ENCODE assay signal across 9 cellular contexts in the genomic region with DNA sequence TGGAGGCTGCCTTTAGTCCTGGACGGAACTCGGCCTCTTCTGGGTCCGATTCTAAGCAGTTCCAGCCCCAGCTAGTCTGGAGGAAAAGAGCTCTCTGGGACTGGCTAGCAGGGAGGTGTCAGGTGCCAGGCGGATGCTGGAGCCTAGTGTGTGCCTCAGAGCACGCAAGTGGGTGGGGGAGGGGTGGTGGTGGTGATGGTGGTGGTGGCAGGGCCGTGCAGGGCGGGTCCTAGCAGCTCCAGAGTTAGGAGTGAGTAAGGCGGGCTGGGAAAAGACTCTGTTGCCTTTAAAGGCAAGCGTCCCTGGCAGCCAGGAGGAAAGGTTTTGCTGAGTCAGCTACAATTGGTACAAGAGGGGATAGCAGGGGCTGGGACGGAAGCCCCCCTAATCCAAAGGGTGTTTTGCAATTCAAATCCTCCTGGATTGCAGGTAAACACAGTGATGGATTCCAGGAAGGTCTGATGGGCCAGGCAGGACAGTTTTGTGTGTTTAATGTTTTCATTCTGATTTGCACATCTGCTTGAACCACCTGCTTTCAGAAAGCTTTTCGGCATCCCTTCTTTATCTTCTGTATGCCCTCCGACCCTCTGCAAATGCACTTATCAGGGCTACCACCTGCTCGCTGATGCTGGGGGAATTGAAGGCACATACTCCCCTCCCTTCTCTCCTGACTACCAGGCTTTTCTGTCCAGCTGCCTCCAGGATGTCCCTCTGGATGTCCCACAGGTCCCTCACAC. TPM values are rescaled to one million over a fixed set of nuclear protein-coding genes. Genes with fewer than 3 reads are reported as not detected.
DNase-seq lines count a peak whose midpoint lies in the region; ATAC-seq and TF ChIP-seq lines count a peak whose summit lies in the region.
"Had no signal": no experiment of that assay in that cellular context is flagged by ENCODE, and none has a peak within 500 bp of the region (broad histone marks: within the 10 kb centered on the region; RNA-seq: fewer than 3 reads in every experiment).

No MANE protein-coding gene starts in this region.

- no peak for TF ChIP-seq EP300 in neural cell (conservative IDR thresholded peaks at IDR 0.05; ENCODE audit: poor library complexity, severe bottlenecking)

- no peaks in the 10 kb centered on the region for H3K27me3 ChIP-seq in colonic mucosa
- no peaks in the 10 kb centered on the region for H3K27me3 ChIP-seq in neural cell (ENCODE audit: insufficient read depth, low read depth, low read length)

- H3K9me3 ChIP-seq in colonic mucosa (no peaks in the 10 kb centered on the region), neural cell (ENCODE audit: low read length) (no peaks in the 10 kb centered on the region)

- no peaks in the 10 kb centered on the region for H3K36me3 Mint-ChIP-seq in naive thymus-derived CD8-positive, alpha-beta T cell

- H3K36me3 ChIP-seq in colonic mucosa (no peaks in the 10 kb centered on the region), neural cell (ENCODE audit: insufficient read depth, low read length) (no peaks in the 10 kb centered on the region)

- no peaks in the 10 kb centered on the region for H3K9me3 Mint-ChIP-seq in naive thymus-derived CD8-positive, alpha-beta T cell

- no peak overlapping the region for H3K4me3 Mint-ChIP-seq in naive thymus-derived CD8-positive, alpha-beta T cell

- H3K27ac ChIP-seq in colonic mucosa (no peak overlapping the region), neural cell (ENCODE audit: low read length) (no peak overlapping the region)

- intact Hi-C loops in colonic mucosa (cut with DNase I), result no loop called here

- no peaks in the 10 kb centered on the region for H3K4me1 ChIP-seq in colonic mucosa

- H3K27ac Mint-ChIP-seq in naive thymus-derived CD8-positive, alpha-beta T cell, result peak overlapping the region in 5 of 10 donors; percentile 1 to 39 (median 28)

- H4K20me1 ChIP-seq in neural cell (ENCODE audit: insufficient read depth), result no peaks in the 10 kb centered on the region

- no peaks in the 10 kb centered on the region for H3K9me2 ChIP-seq in neural cell (ENCODE audit: insufficient read depth, low read length)

- POLR2A ChIA-PET in naive thymus-derived CD8-positive, alpha-beta T cell (lab: Charles Lee), result interaction anchor here (0.6 to 1.6 kb wide), 4 partner anchors 10 to 50 kb away, joined by 3 to 7 read pairs (median 4); no protein-coding TSS in a partner anchor

- peaks cover under 1% of the 10 kb centered on the region for H3K79me2 ChIP-seq in neural cell (replicated peaks; ENCODE audit: insufficient read depth, low read length)

- TF ChIP-seq RAD21 in neural cell (conservative IDR thresholded peaks at IDR 0.05), result no peak

- no peak overlapping the region for H2AFZ ChIP-seq in neural cell (ENCODE audit: low read depth, low read length)

- no peak overlapping the region for H3K4me3 ChIP-seq in colonic mucosa
- H3K4me3 ChIP-seq in neural cell (ENCODE audit: low read length), result no peak overlapping the region

- peak; percentile 76 for DNase-seq in Daoy (ENCODE audit: low read depth)
- peak; percentile 60 for DNase-seq in NCI-H2171 treated with DMSO at 0.1 percent for 48 hours (lab: John Stamatoyannopoulos, UW)
- DNase-seq in colonic mucosa, result peak; percentile 47
- no peak for DNase-seq in activated effector memory CD4-positive, alpha-beta T cell treated with Interleukin-2 at 50 U/mL for 16 hours
- DNase-seq in GM13977 (ENCODE audit: low spot score), result no peak
- DNase-seq in naive thymus-derived CD8-positive, alpha-beta T cell, result no peak

- TF ChIP-seq CTCF in colonic mucosa (IDR thresholded peaks at IDR 0.05), result no peak
- TF ChIP-seq CTCF in neural cell (IDR thresholded peaks at IDR 0.05; ENCODE audit: poor library complexity, severe bottlenecking), result no peak
- no peak for TF ChIP-seq CTCF in GM13977 (IDR thresholded peaks at IDR 0.05; ENCODE audit: extremely low read depth, insufficient read depth, missing control alignments)

- H3K9ac ChIP-seq in colonic mucosa (ENCODE audit: low read depth in 2 of 2, low read length in 2 of 2), result no peak overlapping the region
- H3K9ac ChIP-seq in neural cell (ENCODE audit: low read length), result peak overlapping the region; percentile 2

- no peaks in the 10 kb centered on the region for H3F3A ChIP-seq in neural cell (ENCODE audit: insufficient read depth, low read length, poor library complexity, severe bottlenecking)

- no peak overlapping the region for H3K4me2 ChIP-seq in neural cell (ENCODE audit: low read length)

- ATAC-seq in naive thymus-derived CD8-positive, alpha-beta T cell, result no peak
- ATAC-seq in HG02852 (IDR thresholded peaks at IDR 0.05; ENCODE audit: unreplicated experiment), result no peak
- ATAC-seq: Panc1 had no signal

- no peaks in the 10 kb centered on the region for H3K27me3 Mint-ChIP-seq in naive thymus-derived CD8-positive, alpha-beta T cell

- in situ Hi-C loops in GM13977 (cut with MboI; ENCODE audit: low pct_unique_long_range_greater_than_20kb, low sequenced_read_pairs, unreplicated experiment), result no loop called here

- H3K4me1 Mint-ChIP-seq in naive thymus-derived CD8-positive, alpha-beta T cell, result peaks cover 12 to 41% (median 27%) of the 10 kb centered on the region in 4 donors

TF ChIP-seq in neural cell, 6 proteins besides CTCF, POLR2A, EP300 and RAD21:
- TF ChIP-seq EZH2 (IDR thresholded peaks at IDR 0.05; ENCODE audit: borderline replicate concordance, insufficient read depth, low read length, poor library complexity, severe bottlenecking) (no peak), TAF1 (IDR thresholded peaks at IDR 0.05; ENCODE audit: low read depth) (no peak), MXI1 (conservative IDR thresholded peaks at IDR 0.05; ENCODE audit: poor library complexity, severe bottlenecking) (no peak), SMC3 (conservative IDR thresholded peaks at IDR 0.05; ENCODE audit: poor library complexity) (no peak), POLR2AphosphoS5 (IDR thresholded peaks at IDR 0.05) (no peak)
- TF ChIP-seq, protein P1, sequence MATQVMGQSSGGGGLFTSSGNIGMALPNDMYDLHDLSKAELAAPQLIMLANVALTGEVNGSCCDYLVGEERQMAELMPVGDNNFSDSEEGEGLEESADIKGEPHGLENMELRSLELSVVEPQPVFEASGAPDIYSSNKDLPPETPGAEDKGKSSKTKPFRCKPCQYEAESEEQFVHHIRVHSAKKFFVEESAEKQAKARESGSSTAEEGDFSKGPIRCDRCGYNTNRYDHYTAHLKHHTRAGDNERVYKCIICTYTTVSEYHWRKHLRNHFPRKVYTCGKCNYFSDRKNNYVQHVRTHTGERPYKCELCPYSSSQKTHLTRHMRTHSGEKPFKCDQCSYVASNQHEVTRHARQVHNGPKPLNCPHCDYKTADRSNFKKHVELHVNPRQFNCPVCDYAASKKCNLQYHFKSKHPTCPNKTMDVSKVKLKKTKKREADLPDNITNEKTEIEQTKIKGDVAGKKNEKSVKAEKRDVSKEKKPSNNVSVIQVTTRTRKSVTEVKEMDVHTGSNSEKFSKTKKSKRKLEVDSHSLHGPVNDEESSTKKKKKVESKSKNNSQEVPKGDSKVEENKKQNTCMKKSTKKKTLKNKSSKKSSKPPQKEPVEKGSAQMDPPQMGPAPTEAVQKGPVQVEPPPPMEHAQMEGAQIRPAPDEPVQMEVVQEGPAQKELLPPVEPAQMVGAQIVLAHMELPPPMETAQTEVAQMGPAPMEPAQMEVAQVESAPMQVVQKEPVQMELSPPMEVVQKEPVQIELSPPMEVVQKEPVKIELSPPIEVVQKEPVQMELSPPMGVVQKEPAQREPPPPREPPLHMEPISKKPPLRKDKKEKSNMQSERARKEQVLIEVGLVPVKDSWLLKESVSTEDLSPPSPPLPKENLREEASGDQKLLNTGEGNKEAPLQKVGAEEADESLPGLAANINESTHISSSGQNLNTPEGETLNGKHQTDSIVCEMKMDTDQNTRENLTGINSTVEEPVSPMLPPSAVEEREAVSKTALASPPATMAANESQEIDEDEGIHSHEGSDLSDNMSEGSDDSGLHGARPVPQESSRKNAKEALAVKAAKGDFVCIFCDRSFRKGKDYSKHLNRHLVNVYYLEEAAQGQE (IDR thresholded peaks at IDR 0.05; ENCODE audit: borderline replicate concordance), result no peak

RNA-seq across cellular contexts. Expression of a gene that starts 4.1 kb away (rescaled TPM):
- 193 and 305 TPM in 2 replicates for total RNA-seq in Daoy (2014; rRNA removed; shearing (Covaris generic))
- 100 to 1,000 TPM in 1 of 2 donors, 10 to 100 TPM in 1; 71.6 to 150 TPM for total RNA-seq in colonic mucosa
- 39.4 and 40.6 TPM in 2 replicates for polyA plus RNA-seq in neural cell
- 42.1 and 46.5 TPM in 2 replicates for polyA minus RNA-seq in neural cell
- total RNA-seq in naive thymus-derived CD8-positive, alpha-beta T cell, result 10 to 100 TPM; 57.2 to 57.3 TPM
- polyA plus RNA-seq in naive thymus-derived CD8-positive, alpha-beta T cell, result 10 to 100 TPM; 17.7 to 22.8 (median 22.0) TPM

Comparison
In these comparisons a context has a peak if more than half of its experiments do, and no peak if none do; other contexts are left out.
1. DNase-seq: peak in Daoy (single experiment), NCI-H2171 treated with DMSO at 0.1 percent for 48 hours (single experiment) and colonic mucosa (single experiment); none in activated effector memory CD4-positive, alpha-beta T cell treated with Interleukin-2 at 50 U/mL for 16 hours (single experiment), GM13977 (single experiment) and naive thymus-derived CD8-positive, alpha-beta T cell (0 of 10).